Comparison of ENCODE assay signal across 13 cellular contexts in genomic region chr17:66654341-66654740, GRCh38.
DNase-seq lines count a peak whose midpoint lies in the region; ATAC-seq and TF ChIP-seq lines count a peak whose summit lies in the region.
"Had no signal": no experiment of that assay in that cellular context is flagged by ENCODE, and none has a peak within 500 bp of the region (broad histone marks: within the 10 kb centered on the region; RNA-seq: fewer than 3 reads in every experiment).

No MANE protein-coding gene starts in this region.

- ATAC-seq in GM19324 (IDR thresholded peaks at IDR 0.05; ENCODE audit: low FRiP score, unreplicated experiment): no peak
- ATAC-seq: naive thymus-derived CD4-positive, alpha-beta T cell had no signal

- peaks cover 27% of the 10 kb centered on the region for H4K20me1 ChIP-seq in SK-N-SH (ENCODE audit: insufficient read depth)

- CTCF ChIA-PET in SK-N-SH (lab: Yijun Ruan, JAX): interaction anchor here (0.8 to 1.5 kb wide), 3 partner anchors 19 to 454 kb away, joined by 3 to 4 read pairs (median 4); no protein-coding TSS in a partner anchor

- no peak for TF ChIP-seq RAD21 in SK-N-SH (IDR thresholded peaks at IDR 0.05; ENCODE audit: low read length)

- H3F3A ChIP-seq in SK-N-SH (replicated peaks; ENCODE audit: insufficient read depth): peaks cover 12% of the 10 kb centered on the region

- H3K79me2 ChIP-seq in SK-N-SH (ENCODE audit: insufficient read depth): peaks cover 19% of the 10 kb centered on the region; the same call in 1 of the 2 replicates

- no peak overlapping the region for H3K4me2 ChIP-seq in SK-N-SH

- H3K27ac Mint-ChIP-seq in activated T-cell treated with anti-CD3 and anti-CD28 coated beads, Interleukin-2, amount 50 U/mL, for 24 hours: no peak overlapping the region

- 77% methylated on average over 5 of the region's 5 CpGs for WGBS in SK-N-SH (ENCODE audit: low lambda C conversion rate)

- peaks cover 15% of the 10 kb centered on the region for H3K9me3 Mint-ChIP-seq in activated T-cell treated with anti-CD3 and anti-CD28 coated beads, Interleukin-2, amount 50 U/mL, for 24 hours

- no peaks in the 10 kb centered on the region for H3K27me3 Mint-ChIP-seq in activated T-cell treated with anti-CD3 and anti-CD28 coated beads, Interleukin-2, amount 50 U/mL, for 24 hours
- H3K27me3 Mint-ChIP-seq: naive thymus-derived CD4-positive, alpha-beta T cell had no signal

- H3K36me3 ChIP-seq in SK-N-SH (replicated peaks in 1 of 2; ENCODE audit: control insufficient read depth in 1 of 2, insufficient read depth in 2 of 2, low read length in 1 of 2): peaks cover 56 to 66% of the 10 kb centered on the region in 2 experiments
- H3K36me3 ChIP-seq: esophagus muscularis mucosa had no signal

- peaks cover 61% of the 10 kb centered on the region for H3K4me1 Mint-ChIP-seq in activated T-cell treated with anti-CD3 and anti-CD28 coated beads, Interleukin-2, amount 50 U/mL, for 24 hours (ENCODE audit: low read depth)

- peak overlapping the region in 1 of 2 experiments; percentile 19; a peak in 1 of 4 replicates for H3K27ac ChIP-seq in SK-N-SH (ENCODE audit: low read depth in 2 of 2, low read length in 1 of 2)
- H3K27ac ChIP-seq: esophagus muscularis mucosa, SJSA1 had no signal

- TF ChIP-seq CTCF in SK-N-SH (IDR thresholded peaks at IDR 0.05) (no peak), fibroblast of mammary gland (conservative IDR thresholded peaks at IDR 0.05; ENCODE audit: control insufficient read depth, insufficient read depth, low read depth, low read length) (no peak)

- POLR2A ChIA-PET in SK-N-SH (lab: Yijun Ruan, JAX): no interaction called here

- peaks cover 97% of the 10 kb centered on the region for H3K36me3 Mint-ChIP-seq in activated T-cell treated with anti-CD3 and anti-CD28 coated beads, Interleukin-2, amount 50 U/mL, for 24 hours (ENCODE audit: low read depth)

- H3K9me3 ChIP-seq in SK-N-SH: no peaks in the 10 kb centered on the region
- H3K9me3 ChIP-seq: esophagus muscularis mucosa, SJSA1 had no signal

- no peak for TF ChIP-seq EP300 in SK-N-SH (IDR thresholded peaks at IDR 0.05; ENCODE audit: borderline replicate concordance in 1 of 2, low read depth in 1 of 2, low read length in 1 of 2)

- peaks cover 14 to 16% of the 10 kb centered on the region in 2 experiments; a peak in 2 of 4 replicates for H3K4me1 ChIP-seq in SK-N-SH (ENCODE audit: control insufficient read depth in 1 of 2, insufficient read depth in 2 of 2, low read depth in 1 of 2, low read length in 1 of 2)
- H3K4me1 ChIP-seq: SJSA1 had no signal

- H2AFZ ChIP-seq in SK-N-SH (ENCODE audit: low read depth): no peak overlapping the region

- no peak overlapping the region for H3K4me3 ChIP-seq in SK-N-SH (ENCODE audit: low read depth in 2 of 2, low read length in 1 of 2)
- no peak overlapping the region for H3K4me3 ChIP-seq in fibroblast of mammary gland (ENCODE audit: control insufficient read depth, low read depth, low read length)
- H3K4me3 ChIP-seq: esophagus muscularis mucosa, SJSA1 had no signal

- DNase-seq in COLO829 (ENCODE audit: low spot score) (peak; percentile 28), SK-N-SH (no peak), fibroblast of mammary gland (ENCODE audit: low read depth) (peak; percentile 84), occipital lobe (lab: John Stamatoyannopoulos, UW) (peak; percentile 18), activated T-cell treated with anti-CD3 and anti-CD28 coated beads for 4 hours (no peak)
- no peak for DNase-seq in activated CD4-positive, CD25-positive, alpha-beta regulatory T cell (lab: John Stamatoyannopoulos, UW)
- no peak for DNase-seq in activated T-cell treated with anti-CD3 and anti-CD28 coated beads, Interleukin-2, amount 50 U/mL, for 24 hours
- DNase-seq: activated naive CD4-positive, alpha-beta T cell treated with anti-CD3 and anti-CD28 coated beads for 36 hours; GF-D8; naive thymus-derived CD4-positive, alpha-beta T cell had no signal

- H3K4me3 Mint-ChIP-seq in activated T-cell treated with anti-CD3 and anti-CD28 coated beads, Interleukin-2, amount 50 U/mL, for 24 hours: no peak overlapping the region
- H3K4me3 Mint-ChIP-seq: activated naive CD4-positive, alpha-beta T cell treated with anti-CD3 and anti-CD28 coated beads for 36 hours had no signal

- H3K27me3 ChIP-seq in SK-N-SH (ENCODE audit: insufficient read depth): no peaks in the 10 kb centered on the region
- H3K27me3 ChIP-seq: esophagus muscularis mucosa, SJSA1 had no signal

- H3K9ac ChIP-seq in SK-N-SH: no peak overlapping the region

- no peaks in the 10 kb centered on the region for H3K9me2 ChIP-seq in SK-N-SH

TF ChIP-seq in SK-N-SH, 30 proteins besides CTCF, POLR2A, EP300 and RAD21:
- TF ChIP-seq USF1 (IDR thresholded peaks at IDR 0.05; ENCODE audit: borderline replicate concordance, low read depth): no peak
- peak; percentile 19; the same call in 1 of the 2 replicates for TF ChIP-seq GATA2 (CRISPR knock-in tag; IDR thresholded peaks at IDR 0.05)

Comparison
In these comparisons a context has a peak if more than half of its experiments do, and no peak if none do; other contexts are left out.
1. DNase-seq: peak in COLO829 (single experiment), fibroblast of mammary gland (single experiment) and occipital lobe (single experiment); none in SK-N-SH (single experiment), activated CD4-positive, CD25-positive, alpha-beta regulatory T cell (0 of 4), activated T-cell treated with anti-CD3 and anti-CD28 coated beads for 4 hours (single experiment) and activated T-cell treated with anti-CD3 and anti-CD28 coated beads, Interleukin-2, amount 50 U/mL, for 24 hours (single experiment).